18 cellular contexts compared by ENCODE assay signal in genomic region chr2:28318023-28318422, GRCh38.
A peak's percentile ranks its signal among the peaks of the same experiment; 100 is the strongest.
DNase-seq lines count a peak whose midpoint lies in the region; ATAC-seq, FAIRE-seq and TF ChIP-seq lines count a peak whose summit lies in the region.
"Had no signal": no experiment of that assay in that cellular context is flagged by ENCODE, and none has a peak within 500 bp of the region (broad histone marks: within the 10 kb centered on the region; RNA-seq: fewer than 3 reads in every experiment).

No MANE protein-coding gene starts in this region.

- intact Hi-C loops in K562 (cut with micrococcal nuclease): no loop called here

- no peak overlapping the region for H2AFZ ChIP-seq in K562 (ENCODE audit: low read depth, low read length)

- in situ Hi-C loops in K562 (cut with MboI): no loop called here

- H3K9me1 ChIP-seq in K562 (ENCODE audit: control insufficient read depth, insufficient read depth, low read length): no peaks in the 10 kb centered on the region

- no peak overlapping the region for H3K4me3 Mint-ChIP-seq in nephron progenitor cell
- H3K4me3 Mint-ChIP-seq: CD14-positive monocyte had no signal

- TF ChIP-seq CTCF in K562 (IDR thresholded peaks at IDR 0.05 in 2 of 3, conservative IDR thresholded peaks at IDR 0.05 in 1 of 3; ENCODE audit: insufficient read depth in 2 of 3, low read depth in 1 of 3, low read length in 3 of 3) (no peak), nephron progenitor cell (IDR thresholded peaks at IDR 0.05) (no peak), tibial nerve (IDR thresholded peaks at IDR 0.05) (no peak)

- H3K9ac ChIP-seq in K562 (ENCODE audit: insufficient read depth in 1 of 2, low read depth in 2 of 2, low read length in 2 of 2): no peak overlapping the region

- TF ChIP-seq EP300 in K562 (IDR thresholded peaks at IDR 0.05; ENCODE audit: low read length): no peak
- TF ChIP-seq EP300 in tibial nerve (IDR thresholded peaks at IDR 0.05): no peak

- ATAC-seq in K562: no peak; the same call in 2 of the 3 replicates

- H3K4me1 ChIP-seq in K562 (replicated peaks in 1 of 2; ENCODE audit: control insufficient read depth in 2 of 2, insufficient read depth in 2 of 2, low read length in 2 of 2) (peaks cover 3 to 5% of the 10 kb centered on the region in 2 experiments; a peak in 2 of 5 replicates), tibial nerve (peaks cover 0 to 47% (median 11%) of the 10 kb centered on the region in 4 donors)

- H3K27ac ChIP-seq in K562 (ENCODE audit: extremely low read depth, low read depth, low read length) (no peak overlapping the region), tibial nerve (peak overlapping the region in 3 of 4 donors; percentile 29 to 70 (median 52))

- POLR2A ChIA-PET in K562 (lab: Yijun Ruan, JAX): interaction anchor here (0.8 kb wide), 1 partner anchor 14 kb away, joined by 3 read pairs; no protein-coding TSS in a partner anchor

- BruUV-seq in K562 (replicated peaks; lab: Mats Ljungman, UMichigan): no TSS peak

- H3K4me1 Mint-ChIP-seq in nephron progenitor cell: peaks cover 10% of the 10 kb centered on the region

- H3K4me3 ChIP-seq in K562: no peak overlapping the region
- H3K4me3 ChIP-seq in tibial nerve: no peak overlapping the region

- H3K9me3 Mint-ChIP-seq in nephron progenitor cell: no peaks in the 10 kb centered on the region
- H3K9me3 Mint-ChIP-seq: CD14-positive monocyte had no signal

- H3K9me3 ChIP-seq in K562 (replicated peaks; ENCODE audit: control insufficient read depth, insufficient read depth, low read depth, low read length): no peaks in the 10 kb centered on the region
- H3K9me3 ChIP-seq in tibial nerve: no peaks in the 10 kb centered on the region

- TF ChIP-seq RAD21 in K562 (CRISPR knock-in tag; conservative IDR thresholded peaks at IDR 0.05 in 1 of 2, IDR thresholded peaks at IDR 0.05 in 1 of 2): no peak

- WGBS in K562 (ENCODE audit: insufficient coverage, low coverage, missing lambda C conversion rate): 20% methylated on average over 5 of the region's 5 CpGs
- 83 to 84% methylated on average over 5 of the region's 5 CpGs for WGBS in tibial nerve, 2 donors

- TF ChIP-seq POLR2A in K562 (conservative IDR thresholded peaks at IDR 0.05) (no peak), tibial nerve (IDR thresholded peaks at IDR 0.05) (no peak)

- CTCF ChIA-PET in K562 (lab: Yijun Ruan, JAX; ENCODE audit: low intra/inter-chr PET ratio): no interaction called here

- DNase-seq in NCI-H226: peak; percentile 31
- peak in 1 of 4 experiments; percentile 24 for DNase-seq in K562 (ENCODE audit: extremely low read depth in 1 of 4, low spot score in 3 of 4)
- no peak for DNase-seq in nephron progenitor cell
- no peak for DNase-seq in tibial nerve (ENCODE audit: low spot score in 2 of 2)
- no peak for DNase-seq in GM19238 (ENCODE audit: insufficient read length, low spot score)
- DNase-seq in activated CD8-positive, alpha-beta memory T cell treated with anti-CD3 and anti-CD28 coated beads for 24 hours: no peak
- DNase-seq in NCI-H2171 treated with DMSO at 0.1 percent for 48 hours (lab: John Stamatoyannopoulos, UW): no peak
- DNase-seq: ACHN; AML-193; DMS 273 treated with DMSO at 0.1 percent for 48 hours; H7; NCI-H187; NCI-H446; NK-92 treated with Interleukin-12 subunit alpha and Interleukin-12 subunit beta, amount 100 ng/mL, for 24 hours; RPMI8226; SIG-M5 had no signal

- no peaks in the 10 kb centered on the region for H3K36me3 Mint-ChIP-seq in nephron progenitor cell (ENCODE audit: low read depth)

- H3K27me3 Mint-ChIP-seq in nephron progenitor cell (ENCODE audit: low read depth, poor library complexity): peaks cover 4% of the 10 kb centered on the region

- H3K27me3 ChIP-seq in K562 (ENCODE audit: control insufficient read depth in 2 of 2, insufficient read depth in 2 of 2, low read length in 2 of 2): no peaks in the 10 kb centered on the region
- no peaks in the 10 kb centered on the region for H3K27me3 ChIP-seq in tibial nerve

- H3K4me2 ChIP-seq in K562 (ENCODE audit: insufficient read depth, low read length): no peak overlapping the region

- H3K79me2 ChIP-seq in K562 (ENCODE audit: control insufficient read depth, insufficient read depth, low read length): no peaks in the 10 kb centered on the region

- H4K20me1 ChIP-seq in K562 (replicated peaks; ENCODE audit: control insufficient read depth, insufficient read depth, low read length): no peaks in the 10 kb centered on the region

- H3K27ac Mint-ChIP-seq in nephron progenitor cell: peak overlapping the region; percentile 64

- FAIRE-seq in K562 (lab: Jason Lieb, UNC): no peak
- FAIRE-seq: GM19239 had no signal

- H3K36me3 ChIP-seq in K562 (ENCODE audit: control insufficient read depth, insufficient read depth, low read length): no peaks in the 10 kb centered on the region
- H3K36me3 ChIP-seq in tibial nerve: no peaks in the 10 kb centered on the region

TF ChIP-seq in K562, 482 proteins besides CTCF, POLR2A, EP300 and RAD21:
- TF ChIP-seq FOXA3 (CRISPR knock-in tag; conservative IDR thresholded peaks at IDR 0.05 in 1 of 2, IDR thresholded peaks at IDR 0.05 in 1 of 2) (0 out of 4 replicates have a peak, but pooled peaks of 1 of the 2 experiments have one; percentile 27), PHB2 (IDR thresholded peaks at IDR 0.05; ENCODE audit: low read depth) (no peak)
- TF ChIP-seq, protein P1, sequence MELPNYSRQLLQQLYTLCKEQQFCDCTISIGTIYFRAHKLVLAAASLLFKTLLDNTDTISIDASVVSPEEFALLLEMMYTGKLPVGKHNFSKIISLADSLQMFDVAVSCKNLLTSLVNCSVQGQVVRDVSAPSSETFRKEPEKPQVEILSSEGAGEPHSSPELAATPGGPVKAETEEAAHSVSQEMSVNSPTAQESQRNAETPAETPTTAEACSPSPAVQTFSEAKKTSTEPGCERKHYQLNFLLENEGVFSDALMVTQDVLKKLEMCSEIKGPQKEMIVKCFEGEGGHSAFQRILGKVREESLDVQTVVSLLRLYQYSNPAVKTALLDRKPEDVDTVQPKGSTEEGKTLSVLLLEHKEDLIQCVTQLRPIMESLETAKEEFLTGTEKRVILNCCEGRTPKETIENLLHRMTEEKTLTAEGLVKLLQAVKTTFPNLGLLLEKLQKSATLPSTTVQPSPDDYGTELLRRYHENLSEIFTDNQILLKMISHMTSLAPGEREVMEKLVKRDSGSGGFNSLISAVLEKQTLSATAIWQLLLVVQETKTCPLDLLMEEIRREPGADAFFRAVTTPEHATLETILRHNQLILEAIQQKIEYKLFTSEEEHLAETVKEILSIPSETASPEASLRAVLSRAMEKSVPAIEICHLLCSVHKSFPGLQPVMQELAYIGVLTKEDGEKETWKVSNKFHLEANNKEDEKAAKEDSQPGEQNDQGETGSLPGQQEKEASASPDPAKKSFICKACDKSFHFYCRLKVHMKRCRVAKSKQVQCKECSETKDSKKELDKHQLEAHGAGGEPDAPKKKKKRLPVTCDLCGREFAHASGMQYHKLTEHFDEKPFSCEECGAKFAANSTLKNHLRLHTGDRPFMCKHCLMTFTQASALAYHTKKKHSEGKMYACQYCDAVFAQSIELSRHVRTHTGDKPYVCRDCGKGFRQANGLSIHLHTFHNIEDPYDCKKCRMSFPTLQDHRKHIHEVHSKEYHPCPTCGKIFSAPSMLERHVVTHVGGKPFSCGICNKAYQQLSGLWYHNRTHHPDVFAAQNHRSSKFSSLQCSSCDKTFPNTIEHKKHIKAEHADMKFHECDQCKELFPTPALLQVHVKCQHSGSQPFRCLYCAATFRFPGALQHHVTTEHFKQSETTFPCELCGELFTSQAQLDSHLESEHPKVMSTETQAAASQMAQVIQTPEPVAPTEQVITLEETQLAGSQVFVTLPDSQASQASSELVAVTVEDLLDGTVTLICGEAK (IDR thresholded peaks at IDR 0.05): peak; percentile 98
- TF ChIP-seq, protein P1 (CRISPR knock-in tag; IDR thresholded peaks at IDR 0.05): peak; percentile 92
